In genomic region chr6:129989396-129989795, GRCh38 we compare ENCODE assay signal across 22 cellular contexts. TPM values are rescaled to one million over a fixed set of nuclear protein-coding genes. Genes with fewer than 3 reads are reported as not detected.
DNase-seq lines count a peak whose midpoint lies in the region; ATAC-seq lines count a peak whose summit lies in the region.
"Had no signal": no experiment of that assay in that cellular context is flagged by ENCODE, and none has a peak within 500 bp of the region (broad histone marks: within the 10 kb centered on the region; RNA-seq: fewer than 3 reads in every experiment).

No MANE protein-coding gene starts in this region.

- no peaks in the 10 kb centered on the region for H3K27me3 ChIP-seq in CD8-positive, alpha-beta memory T cell (ENCODE audit: insufficient read depth, low read length, poor library complexity, severe bottlenecking)

- no peak overlapping the region for H3K4me3 ChIP-seq in CD8-positive, alpha-beta memory T cell (ENCODE audit: low read length)
- H3K4me3 ChIP-seq: PC-9, SK-N-MC had no signal

- no peaks in the 10 kb centered on the region for H3K9me3 ChIP-seq in CD8-positive, alpha-beta memory T cell (ENCODE audit: low read length)

- H3K27ac Mint-ChIP-seq in activated T-cell treated with anti-CD3 and anti-CD28 coated beads, Interleukin-2, amount 50 U/mL, for 72 hours, result no peak overlapping the region
- H3K27ac Mint-ChIP-seq in CD8-positive, alpha-beta memory T cell, result peak overlapping the region in 7 of 8 donors; percentile 7 to 79 (median 71)
- peak overlapping the region; percentile 50 for H3K27ac Mint-ChIP-seq in activated CD8-positive, alpha-beta T cell treated with anti-CD3 and anti-CD28 coated beads, Interleukin-2, amount 10 ng/mL, durations not matched to agents 7 days and 5 days
- peak overlapping the region in 1 of 2 donors; percentile 2 for H3K27ac Mint-ChIP-seq in natural killer cell treated with Interleukin-12 subunit alpha and Interleukin-12 subunit beta and Interleukin-15 and Interleukin-18, amount 100 ng/mL, for 72 hours
- H3K27ac Mint-ChIP-seq: H9, IgD-negative memory B cell had no signal

- peak; percentile 39 to 81 for ATAC-seq in activated T-cell treated with anti-CD3 and anti-CD28 coated beads, Interleukin-2, amount 50 U/mL, for 72 hours (replicated peaks in 1 of 2)
- ATAC-seq in activated CD8-positive, alpha-beta T cell treated with anti-CD3 and anti-CD28 coated beads, Interleukin-2, amount 10 ng/mL, durations not matched to agents 7 days and 5 days, result peak; percentile 67
- ATAC-seq in natural killer cell treated with Interleukin-12 subunit alpha and Interleukin-12 subunit beta and Interleukin-15 and Interleukin-18, amount 100 ng/mL, for 72 hours, result peak; percentile 80 to 94

- no peaks in the 10 kb centered on the region for H3K4me1 ChIP-seq in CD8-positive, alpha-beta memory T cell (ENCODE audit: insufficient read depth, low read length)

- no peaks in the 10 kb centered on the region for H3K36me3 ChIP-seq in CD8-positive, alpha-beta memory T cell (ENCODE audit: insufficient read depth, low read length)

- H3K36me3 Mint-ChIP-seq in activated T-cell treated with anti-CD3 and anti-CD28 coated beads, Interleukin-2, amount 50 U/mL, for 72 hours (ENCODE audit: insufficient read depth in 2 of 2), result no peaks in the 10 kb centered on the region
- no peaks in the 10 kb centered on the region for H3K36me3 Mint-ChIP-seq in CD8-positive, alpha-beta memory T cell
- H3K36me3 Mint-ChIP-seq in activated CD8-positive, alpha-beta T cell treated with anti-CD3 and anti-CD28 coated beads, Interleukin-2, amount 10 ng/mL, durations not matched to agents 7 days and 5 days (ENCODE audit: low read depth), result no peaks in the 10 kb centered on the region
- H3K36me3 Mint-ChIP-seq in natural killer cell treated with Interleukin-12 subunit alpha and Interleukin-12 subunit beta and Interleukin-15 and Interleukin-18, amount 100 ng/mL, for 72 hours, result no peaks in the 10 kb centered on the region
- H3K36me3 Mint-ChIP-seq: IgD-negative memory B cell had no signal

- H3K4me1 Mint-ChIP-seq in activated T-cell treated with anti-CD3 and anti-CD28 coated beads, Interleukin-2, amount 50 U/mL, for 72 hours (ENCODE audit: low read depth), result peaks cover 10% of the 10 kb centered on the region
- peaks cover 10 to 20% (median 17%) of the 10 kb centered on the region in 3 donors for H3K4me1 Mint-ChIP-seq in CD8-positive, alpha-beta memory T cell
- H3K4me1 Mint-ChIP-seq in activated CD8-positive, alpha-beta T cell treated with anti-CD3 and anti-CD28 coated beads, Interleukin-2, amount 10 ng/mL, durations not matched to agents 7 days and 5 days (ENCODE audit: low read depth), result peaks cover 12% of the 10 kb centered on the region
- H3K4me1 Mint-ChIP-seq in natural killer cell treated with Interleukin-12 subunit alpha and Interleukin-12 subunit beta and Interleukin-15 and Interleukin-18, amount 100 ng/mL, for 72 hours (ENCODE audit: low read depth in 2 of 2), result peaks cover 11 to 14% of the 10 kb centered on the region in 2 donors

- no peak overlapping the region for H3K4me3 Mint-ChIP-seq in activated T-cell treated with anti-CD3 and anti-CD28 coated beads, Interleukin-2, amount 50 U/mL, for 72 hours
- H3K4me3 Mint-ChIP-seq in CD8-positive, alpha-beta memory T cell, result peak overlapping the region in 6 of 7 donors; percentile 10 to 63 (median 36)
- H3K4me3 Mint-ChIP-seq in activated CD8-positive, alpha-beta T cell treated with anti-CD3 and anti-CD28 coated beads, Interleukin-2, amount 10 ng/mL, durations not matched to agents 7 days and 5 days, result peak overlapping the region; percentile 0
- peak overlapping the region; percentile 23 for H3K4me3 Mint-ChIP-seq in natural killer cell treated with Interleukin-12 subunit alpha and Interleukin-12 subunit beta and Interleukin-15 and Interleukin-18, amount 100 ng/mL, for 72 hours
- H3K4me3 Mint-ChIP-seq: H9, IgD-negative memory B cell had no signal

- CTCF ChIA-PET in CD8-positive, alpha-beta memory T cell (lab: Charles Lee), result no interaction called here
- CTCF ChIA-PET in activated CD8-positive, alpha-beta T cell treated with anti-CD3 and anti-CD28 coated beads, Interleukin-2, amount 10 ng/mL, durations not matched to agents 7 days and 5 days (lab: Charles Lee), result no interaction called here

- no peak for DNase-seq in activated T-cell treated with anti-CD3 and anti-CD28 coated beads, Interleukin-2, amount 50 U/mL, for 72 hours
- DNase-seq in activated T-cell treated with anti-CD3 and anti-CD28 coated beads for 4 hours (no peak), HPDE6-E6E7 (ENCODE audit: extremely low spot score) (no peak), RPMI8226 (no peak)
- no peak for DNase-seq in CD8-positive, alpha-beta memory T cell
- no peak for DNase-seq in activated CD8-positive, alpha-beta T cell treated with anti-CD3 and anti-CD28 coated beads, Interleukin-2, amount 10 ng/mL, durations not matched to agents 7 days and 5 days
- no peak for DNase-seq in natural killer cell treated with Interleukin-12 subunit alpha and Interleukin-12 subunit beta and Interleukin-15 and Interleukin-18, amount 100 ng/mL, for 72 hours (ENCODE audit: low spot score)
- DNase-seq: EL, GF-D8, H9, NCI-H1105, NCI-H146, NCI-H2029, NCI-H2227 treated with DMSO at 0.1 percent for 48 hours, NCI-H510A treated with DMSO at 0.1 percent for 48 hours, NCI-H748 treated with DMSO at 0.1 percent for 48 hours, PC-9, SHP77 treated with DMSO at 0.1 percent for 48 hours had no signal

- no peaks in the 10 kb centered on the region for H3K9me3 Mint-ChIP-seq in activated T-cell treated with anti-CD3 and anti-CD28 coated beads, Interleukin-2, amount 50 U/mL, for 72 hours
- no peaks in the 10 kb centered on the region for H3K9me3 Mint-ChIP-seq in CD8-positive, alpha-beta memory T cell
- H3K9me3 Mint-ChIP-seq in activated CD8-positive, alpha-beta T cell treated with anti-CD3 and anti-CD28 coated beads, Interleukin-2, amount 10 ng/mL, durations not matched to agents 7 days and 5 days (ENCODE audit: insufficient read depth), result no peaks in the 10 kb centered on the region
- H3K9me3 Mint-ChIP-seq in natural killer cell treated with Interleukin-12 subunit alpha and Interleukin-12 subunit beta and Interleukin-15 and Interleukin-18, amount 100 ng/mL, for 72 hours, result no peaks in the 10 kb centered on the region
- H3K9me3 Mint-ChIP-seq: H9, IgD-negative memory B cell had no signal

- peaks cover 5% of the 10 kb centered on the region for H3K27me3 Mint-ChIP-seq in activated T-cell treated with anti-CD3 and anti-CD28 coated beads, Interleukin-2, amount 50 U/mL, for 72 hours (ENCODE audit: low read depth)
- H3K27me3 Mint-ChIP-seq in CD8-positive, alpha-beta memory T cell, result peaks cover 0 to 2% of the 10 kb centered on the region in 2 donors
- H3K27me3 Mint-ChIP-seq in activated CD8-positive, alpha-beta T cell treated with anti-CD3 and anti-CD28 coated beads, Interleukin-2, amount 10 ng/mL, durations not matched to agents 7 days and 5 days (ENCODE audit: low read depth), result peaks cover 4% of the 10 kb centered on the region
- H3K27me3 Mint-ChIP-seq in natural killer cell treated with Interleukin-12 subunit alpha and Interleukin-12 subunit beta and Interleukin-15 and Interleukin-18, amount 100 ng/mL, for 72 hours, result peaks cover 0 to 9% of the 10 kb centered on the region in 2 donors
- H3K27me3 Mint-ChIP-seq: IgD-negative memory B cell had no signal

- POLR2A ChIA-PET in CD8-positive, alpha-beta memory T cell (lab: Charles Lee), result no interaction called here
- POLR2A ChIA-PET in activated CD8-positive, alpha-beta T cell treated with anti-CD3 and anti-CD28 coated beads, Interleukin-2, amount 10 ng/mL, durations not matched to agents 7 days and 5 days (lab: Charles Lee), result no interaction called here

- no peak overlapping the region for H3K27ac ChIP-seq in CD8-positive, alpha-beta memory T cell (ENCODE audit: low read depth, low read length)
- H3K27ac ChIP-seq: C4-2B, PC-9, RWPE1, SK-N-MC had no signal

RNA-seq across cellular contexts. Expression of gene L3MBTL3, which starts 29.0 kb away (rescaled TPM):
- 10 to 100 TPM in 1 of 2 donors, 1 to 10 TPM in 1; 9.1 to 10.9 TPM for total RNA-seq in activated T-cell treated with anti-CD3 and anti-CD28 coated beads, Interleukin-2, amount 50 U/mL, for 72 hours
- total RNA-seq in CD8-positive, alpha-beta memory T cell, result 10 to 100 TPM; 10.2 to 11.1 TPM
- 6.6 TPM for polyA plus RNA-seq in CD8-positive, alpha-beta memory T cell
- total RNA-seq in activated CD8-positive, alpha-beta T cell treated with anti-CD3 and anti-CD28 coated beads, Interleukin-2, amount 10 ng/mL, durations not matched to agents 7 days and 5 days, result 10 to 100 TPM; 31.7 to 34.0 TPM
- 10 to 100 TPM in 1 of 2 donors, 1 to 10 TPM in 1; 7.4 to 12.5 TPM for total RNA-seq in natural killer cell treated with Interleukin-12 subunit alpha and Interleukin-12 subunit beta and Interleukin-15 and Interleukin-18, amount 100 ng/mL, for 72 hours

Comparison
In these comparisons a context has a peak if more than half of its experiments do, and no peak if none do; other contexts are left out.
1. H3K4me3 Mint-ChIP-seq: peak in CD8-positive, alpha-beta memory T cell (6 of 7), activated CD8-positive, alpha-beta T cell treated with anti-CD3 and anti-CD28 coated beads, Interleukin-2, amount 10 ng/mL, durations not matched to agents 7 days and 5 days (single experiment) and natural killer cell treated with Interleukin-12 subunit alpha and Interleukin-12 subunit beta and Interleukin-15 and Interleukin-18, amount 100 ng/mL, for 72 hours (single experiment); none in activated T-cell treated with anti-CD3 and anti-CD28 coated beads, Interleukin-2, amount 50 U/mL, for 72 hours (0 of 2).
2. Peak in every context shown above with its lines, with median percentiles within 50 percentile points of each other: ATAC-seq.